In the genomic region with DNA sequence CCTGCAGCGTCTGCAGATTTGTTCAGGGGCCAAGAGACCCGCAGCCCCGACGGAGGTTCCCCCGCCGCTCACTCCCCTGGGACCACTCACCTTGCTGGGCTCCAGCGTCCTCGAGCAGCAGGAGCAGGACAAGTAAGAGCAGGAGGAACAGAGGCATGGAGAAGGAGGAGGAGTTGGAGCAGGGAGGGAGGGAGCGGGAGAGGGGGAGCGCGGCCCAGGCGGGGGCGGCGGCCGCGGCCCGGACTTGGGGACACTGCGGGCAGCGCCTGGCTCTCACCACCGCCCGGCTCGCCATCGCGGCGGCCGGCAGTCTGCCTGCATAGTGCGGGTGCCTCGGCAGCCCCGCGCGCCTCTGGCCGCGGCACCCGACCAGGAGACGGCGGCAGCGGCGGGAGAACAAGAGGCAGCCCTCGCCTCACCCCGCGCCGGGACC, we compare ENCODE assay signal across 8 cellular contexts. TPM values are rescaled to one million over a fixed set of nuclear protein-coding genes. Genes with fewer than 3 reads are reported as not detected.
DNase-seq lines count a peak whose midpoint lies in the region; ATAC-seq, FAIRE-seq and TF ChIP-seq lines count a peak whose summit lies in the region.

No MANE protein-coding gene starts in this region.

- H3K27ac ChIP-seq in BLaER1 (peak overlapping the region; percentile 86), mammary epithelial cell (ENCODE audit: insufficient read depth, low read depth, low read length) (peak overlapping the region; percentile 74), skin epidermis (peak overlapping the region; percentile 22 to 95 (median 86))

- DNase-seq in GM19239 (ENCODE audit: insufficient read length, low spot score), result peak; percentile 10
- DNase-seq in RPMI8226, result peak; percentile 21
- peak; percentile 66 for DNase-seq in mammary epithelial cell
- peak; percentile 65 for DNase-seq in iPS-NIHi11 (ENCODE audit: low spot score)

- H3K36me3 ChIP-seq in BLaER1 (no peaks in the 10 kb centered on the region), mammary epithelial cell (ENCODE audit: insufficient read depth, low read length) (peaks cover 19% of the 10 kb centered on the region)

- peaks cover 69% of the 10 kb centered on the region for H3K79me2 ChIP-seq in mammary epithelial cell (ENCODE audit: insufficient read depth, low read length)

- H3K9ac ChIP-seq in BLaER1 (peak overlapping the region; percentile 89), mammary epithelial cell (ENCODE audit: insufficient read depth, low read length) (peak overlapping the region; percentile 87)

- CTCF ChIA-PET in mammary epithelial cell (lab: Charles Lee; ENCODE audit: low non-redundant PET), result no interaction called here

- peak; percentile 30 for ATAC-seq in HG03196 (IDR thresholded peaks at IDR 0.05; ENCODE audit: unreplicated experiment)
- no peak for ATAC-seq in HG03565 (IDR thresholded peaks at IDR 0.05; ENCODE audit: unreplicated experiment)

- intact Hi-C loops in mammary epithelial cell (cut with micrococcal nuclease), result loop anchor here (1.0 to 5.0 kb wide), 5 partner anchors 16 to 84 kb away; no protein-coding TSS in a partner anchor

- WGBS in mammary epithelial cell (ENCODE audit: low coverage, missing lambda C conversion rate), result 6% methylated on average over 12 of the region's 42 CpGs

- no peak for FAIRE-seq in GM19239 (lab: Jason Lieb, UNC)

- H2AFZ ChIP-seq in mammary epithelial cell (ENCODE audit: low read depth, low read length), result peak overlapping the region; percentile 65

- H3K4me2 ChIP-seq in BLaER1 (peak overlapping the region; percentile 95), mammary epithelial cell (ENCODE audit: insufficient read depth, low read depth, low read length) (peak overlapping the region; percentile 70)

- no peak for TF ChIP-seq CTCF in mammary epithelial cell (conservative IDR thresholded peaks at IDR 0.05 in 1 of 2, IDR thresholded peaks at IDR 0.05 in 1 of 2; ENCODE audit: extremely low read depth in 1 of 2, insufficient read depth in 1 of 2, low read depth in 1 of 2, low read length in 2 of 2)

- H3K4me1 ChIP-seq in BLaER1 (peaks cover 24% of the 10 kb centered on the region), mammary epithelial cell (ENCODE audit: insufficient read depth, low read length) (peaks cover 19% of the 10 kb centered on the region)

- dilution Hi-C loops in mammary epithelial cell (cut with HindIII; ENCODE audit: low sequenced_read_pairs), result no loop called here

- peak overlapping the region; percentile 92 for H3K4me3 ChIP-seq in BLaER1
- peak overlapping the region; percentile 83 to 94 (median 93) for H3K4me3 ChIP-seq in mammary epithelial cell (replicated peaks in 1 of 3; ENCODE audit: insufficient read depth in 1 of 3, low read depth in 2 of 3, low read length in 3 of 3)
- H3K4me3 ChIP-seq in skin epidermis, result peak overlapping the region; percentile 52 to 94 (median 70)

- H3K27me3 ChIP-seq in BLaER1 (no peaks in the 10 kb centered on the region), mammary epithelial cell (ENCODE audit: insufficient read depth, low read length) (no peaks in the 10 kb centered on the region)

- H3K9me3 ChIP-seq in BLaER1 (no peaks in the 10 kb centered on the region), mammary epithelial cell (replicated peaks; ENCODE audit: insufficient read depth, low read length) (no peaks in the 10 kb centered on the region)

- in situ Hi-C loops in mammary epithelial cell (cut with MboI; ENCODE audit: low sequenced_read_pairs in 2 of 2), result loop anchor here (5.0 to 10.0 kb wide), 2 partner anchors 74 to 81 kb away; no protein-coding TSS in a partner anchor

- H4K20me1 ChIP-seq in BLaER1, result peaks cover 22% of the 10 kb centered on the region
- H4K20me1 ChIP-seq in mammary epithelial cell (ENCODE audit: insufficient read depth, low read length), result no peaks in the 10 kb centered on the region

- no TSS peak for BruUV-seq in mammary epithelial cell (replicated peaks; lab: Mats Ljungman, UMichigan)

RNA-seq across cellular contexts. Expression of gene DCBLD2, which starts 0.4 kb away (rescaled TPM):
- total RNA-seq in mammary epithelial cell, result 100 to 1,000 TPM; 310 to 337 TPM
- 355 TPM for polyA plus RNA-seq in mammary epithelial cell
- 433 TPM for polyA minus RNA-seq in mammary epithelial cell

Comparison
In these comparisons a context has a peak if more than half of its experiments do, and no peak if none do; other contexts are left out.
1. DNase-seq: peak in every context shown above with its lines; median percentile 66 in mammary epithelial cell; 65 in iPS-NIHi11; 21 in RPMI8226; 10 in GM19239.